Comparison of ENCODE assay signal across 8 cellular contexts in genomic region chr11:10459029-10459970, GRCh38. TPM values are rescaled to one million over a fixed set of nuclear protein-coding genes. Genes with fewer than 3 reads are reported as not detected.
DNase-seq lines count a peak whose midpoint lies in the region; ATAC-seq and TF ChIP-seq lines count a peak whose summit lies in the region.

No MANE protein-coding gene starts in this region.

- H3K4me3 ChIP-seq in CD8-positive, alpha-beta T cell (ENCODE audit: low read depth, low read length): peak overlapping the region; percentile 12
- H3K4me3 ChIP-seq in effector memory CD4-positive, alpha-beta T cell (ENCODE audit: insufficient read depth, low read depth, low read length, poor library complexity, severe bottlenecking): peak overlapping the region; percentile 14

- POLR2A ChIA-PET in CD8-positive, alpha-beta T cell (lab: Charles Lee): interaction anchor here (0.8 to 2.2 kb wide), 5 partner anchors 14 to 999 kb away, joined by 3 to 9 read pairs (median 3); partner anchors contain the start of genes RNF141 and ZNF143

- H3K4me3 Mint-ChIP-seq in CD8-positive, alpha-beta T cell: peak overlapping the region; percentile 77
- no peak overlapping the region for H3K4me3 Mint-ChIP-seq in progenitor cell of endocrine pancreas (ENCODE audit: low read depth)

- intact Hi-C loops in CD8-positive, alpha-beta T cell (cut with DNase I, micrococcal nuclease): loop anchor here (1.0 to 10.0 kb wide), 14 partner anchors 9 to 1774 kb away; partner anchors contain the start of genes CTR9 (in 2 of the 2), RNF141 (in 2 of the 2), USP47 (in 2 of the 2) and ADM (in 1 of the 2)

- DNase-seq in CD8-positive, alpha-beta T cell: peak; percentile 22 to 89 (median 65)
- peak; percentile 43 for DNase-seq in activated CD4-positive, CD25-positive, alpha-beta regulatory T cell treated with anti-CD3 and anti-CD28 coated beads, Interleukin-2, amount 50 U/mL, for 72 hours
- DNase-seq in effector memory CD4-positive, alpha-beta T cell: peak; percentile 45 to 76 (median 61)
- peak in 2 of 3 experiments; percentile 46 to 51 for DNase-seq in stimulated activated CD4-positive, alpha-beta T cell treated with anti-CD3 and anti-CD28 coated beads, TNF-alpha, amount 100 ng/mL, for 24 hours (ENCODE audit: low read depth in 3 of 3)
- DNase-seq in NCI-H2107 (lab: John Stamatoyannopoulos, UW) (no peak), progenitor cell of endocrine pancreas (ENCODE audit: low spot score, unreplicated experiment) (no peak)

- peak overlapping the region; percentile 99 for H3K27ac Mint-ChIP-seq in CD8-positive, alpha-beta T cell
- H3K27ac Mint-ChIP-seq in progenitor cell of endocrine pancreas: no peak overlapping the region

- ATAC-seq in CD8-positive, alpha-beta T cell: peak; percentile 72
- ATAC-seq in GM19438 (IDR thresholded peaks at IDR 0.05; ENCODE audit: low read depth, unreplicated experiment) (peak; percentile 35), HG03520 (IDR thresholded peaks at IDR 0.05; ENCODE audit: unreplicated experiment) (peak; percentile 43)

- peaks cover 64% of the 10 kb centered on the region for H3K4me1 Mint-ChIP-seq in CD8-positive, alpha-beta T cell (ENCODE audit: low read depth)
- H3K4me1 Mint-ChIP-seq in progenitor cell of endocrine pancreas (ENCODE audit: low read depth): peaks cover 11% of the 10 kb centered on the region

- H3K36me3 ChIP-seq in CD8-positive, alpha-beta T cell (ENCODE audit: insufficient read depth, low read length): peaks cover 19% of the 10 kb centered on the region
- peaks cover 30% of the 10 kb centered on the region for H3K36me3 ChIP-seq in effector memory CD4-positive, alpha-beta T cell (ENCODE audit: control insufficient read depth, insufficient read depth, low read length)

- H3K4me1 ChIP-seq in CD8-positive, alpha-beta T cell (ENCODE audit: insufficient read depth, low read length): peaks cover 45% of the 10 kb centered on the region
- H3K4me1 ChIP-seq in effector memory CD4-positive, alpha-beta T cell (ENCODE audit: control insufficient read depth, insufficient read depth, low read length, poor library complexity, severe bottlenecking): peaks cover 49% of the 10 kb centered on the region

- peak overlapping the region; percentile 36 for H3K27ac ChIP-seq in CD8-positive, alpha-beta T cell (ENCODE audit: low read depth, low read length)
- peak overlapping the region; percentile 81 for H3K27ac ChIP-seq in effector memory CD4-positive, alpha-beta T cell (ENCODE audit: insufficient read depth, low read length, poor library complexity, severe bottlenecking)

- H3K9me3 ChIP-seq in CD8-positive, alpha-beta T cell (ENCODE audit: low read length): no peaks in the 10 kb centered on the region
- no peaks in the 10 kb centered on the region for H3K9me3 ChIP-seq in effector memory CD4-positive, alpha-beta T cell (ENCODE audit: control insufficient read depth, low read length)

- no peaks in the 10 kb centered on the region for H3K27me3 ChIP-seq in CD8-positive, alpha-beta T cell (ENCODE audit: insufficient read depth, low read length)
- H3K27me3 ChIP-seq in effector memory CD4-positive, alpha-beta T cell (replicated peaks; ENCODE audit: control insufficient read depth, insufficient read depth, low read length, poor library complexity, severe bottlenecking): no peaks in the 10 kb centered on the region

- TF ChIP-seq CTCF in CD8-positive, alpha-beta T cell (IDR thresholded peaks at IDR 0.05): no peak
- TF ChIP-seq CTCF in progenitor cell of endocrine pancreas (IDR thresholded peaks at IDR 0.05; ENCODE audit: unreplicated experiment): no peak

- no peaks in the 10 kb centered on the region for H3K27me3 Mint-ChIP-seq in CD8-positive, alpha-beta T cell (ENCODE audit: low read depth)
- no peaks in the 10 kb centered on the region for H3K27me3 Mint-ChIP-seq in progenitor cell of endocrine pancreas

- CTCF ChIA-PET in CD8-positive, alpha-beta T cell (lab: Charles Lee): interaction anchor here (0.7 to 2.1 kb wide), 7 partner anchors 29 to 195 kb away, joined by 3 to 10 read pairs (median 4); partner anchors contain the start of gene RNF141

- no peaks in the 10 kb centered on the region for H3K9me3 Mint-ChIP-seq in CD8-positive, alpha-beta T cell
- H3K9me3 Mint-ChIP-seq in progenitor cell of endocrine pancreas (ENCODE audit: low read depth): no peaks in the 10 kb centered on the region

- H3K36me3 Mint-ChIP-seq in CD8-positive, alpha-beta T cell: peaks cover 37% of the 10 kb centered on the region
- H3K36me3 Mint-ChIP-seq in progenitor cell of endocrine pancreas (ENCODE audit: insufficient read depth): peaks cover 3% of the 10 kb centered on the region

RNA-seq across cellular contexts. Expression of gene AMPD3, which starts 4.2 kb away (rescaled TPM):
- total RNA-seq in CD8-positive, alpha-beta T cell: 10 to 100 TPM; 10.6 to 12.1 TPM
- 12.9 TPM in 2 replicates for total RNA-seq in progenitor cell of endocrine pancreas

Comparison
In these comparisons a context has a peak if more than half of its experiments do, and no peak if none do; other contexts are left out.
1. DNase-seq: peak in CD8-positive, alpha-beta T cell (7 of 7), activated CD4-positive, CD25-positive, alpha-beta regulatory T cell treated with anti-CD3 and anti-CD28 coated beads, Interleukin-2, amount 50 U/mL, for 72 hours (single experiment), effector memory CD4-positive, alpha-beta T cell (3 of 3) and stimulated activated CD4-positive, alpha-beta T cell treated with anti-CD3 and anti-CD28 coated beads, TNF-alpha, amount 100 ng/mL, for 24 hours (2 of 3); none in NCI-H2107 (single experiment) and progenitor cell of endocrine pancreas (single experiment).
2. Peak in every context shown above with its lines, with median percentiles within 50 percentile points of each other: ATAC-seq.